ENCODE assay signal across 20 cellular contexts in the genomic region with DNA sequence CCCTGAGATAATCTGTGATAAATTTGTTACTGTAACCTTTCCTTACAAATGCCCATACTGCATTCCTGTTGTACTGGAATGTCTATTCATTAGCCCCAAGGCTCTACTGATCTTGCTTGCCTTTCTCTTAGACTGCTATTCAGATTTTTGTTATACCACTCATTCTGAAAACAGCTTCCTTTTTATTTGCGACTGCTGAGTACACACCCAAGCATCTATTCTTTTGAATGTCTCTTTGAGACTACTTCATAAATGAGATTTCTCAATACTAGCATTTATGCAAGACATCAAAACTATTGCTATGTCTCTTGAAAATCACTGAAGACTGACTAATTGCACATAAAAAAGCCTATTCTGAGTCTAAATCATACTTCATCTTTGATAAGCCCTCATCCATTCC. TPM values are rescaled to one million over a fixed set of nuclear protein-coding genes. Genes with fewer than 3 reads are reported as not detected.
A peak's percentile ranks its signal among the peaks of the same experiment; 100 is the strongest.
DNase-seq lines count a peak whose midpoint lies in the region; ATAC-seq and TF ChIP-seq lines count a peak whose summit lies in the region.
"Had no signal": no experiment of that assay in that cellular context is flagged by ENCODE, and none has a peak within 500 bp of the region (broad histone marks: within the 10 kb centered on the region; RNA-seq: fewer than 3 reads in every experiment).

No MANE protein-coding gene starts in this region.

- H3K27ac Mint-ChIP-seq in chondrocyte (ENCODE audit: unreplicated experiment), result peak overlapping the region; percentile 20
- H3K27ac Mint-ChIP-seq in mesothelial cell of epicardium, result peak overlapping the region; percentile 39
- no peak overlapping the region for H3K27ac Mint-ChIP-seq in effector memory CD8-positive, alpha-beta T cell
- no peak overlapping the region for H3K27ac Mint-ChIP-seq in endothelial cell (ENCODE audit: unreplicated experiment)
- H3K27ac Mint-ChIP-seq: activated CD8-positive, alpha-beta T cell treated with anti-CD3 and anti-CD28 coated beads for 36 hours; CD4-positive, alpha-beta T cell; naive thymus-derived CD8-positive, alpha-beta T cell; stimulated activated memory B cell treated with anti-CD40 and anti-IgM and Interleukin-4, amounts not matched to agents 10 μg/mL and 1 μg/mL and 100 μg/mL, for 72 hours had no signal

- H3K4me1 Mint-ChIP-seq in chondrocyte (ENCODE audit: low read depth), result peaks cover 14% of the 10 kb centered on the region
- peaks cover 23% of the 10 kb centered on the region for H3K4me1 Mint-ChIP-seq in mesothelial cell of epicardium
- peaks cover 37 to 61% of the 10 kb centered on the region in 2 donors for H3K4me1 Mint-ChIP-seq in effector memory CD8-positive, alpha-beta T cell (ENCODE audit: low read depth in 2 of 2)
- peaks cover 4% of the 10 kb centered on the region for H3K4me1 Mint-ChIP-seq in endothelial cell (ENCODE audit: unreplicated experiment)

- H3K4me3 Mint-ChIP-seq in chondrocyte (ENCODE audit: unreplicated experiment), result no peak overlapping the region
- H3K4me3 Mint-ChIP-seq in mesothelial cell of epicardium, result no peak overlapping the region
- H3K4me3 Mint-ChIP-seq in effector memory CD8-positive, alpha-beta T cell, result no peak overlapping the region
- no peak overlapping the region for H3K4me3 Mint-ChIP-seq in endothelial cell (ENCODE audit: unreplicated experiment)
- H3K4me3 Mint-ChIP-seq: activated CD8-positive, alpha-beta T cell treated with anti-CD3 and anti-CD28 coated beads for 36 hours; CD4-positive, alpha-beta T cell; naive thymus-derived CD8-positive, alpha-beta T cell; stimulated activated memory B cell treated with anti-CD40 and anti-IgM and Interleukin-4, amounts not matched to agents 10 μg/mL and 1 μg/mL and 100 μg/mL, for 72 hours had no signal

- intact Hi-C loops in posterior vena cava (cut with DNase I), result no loop called here

- no peaks in the 10 kb centered on the region for H3K36me3 Mint-ChIP-seq in chondrocyte (ENCODE audit: low read depth)
- peaks cover 14% of the 10 kb centered on the region for H3K36me3 Mint-ChIP-seq in mesothelial cell of epicardium
- H3K36me3 Mint-ChIP-seq in effector memory CD8-positive, alpha-beta T cell (ENCODE audit: insufficient read depth), result peaks cover 2% of the 10 kb centered on the region
- no peaks in the 10 kb centered on the region for H3K36me3 Mint-ChIP-seq in endothelial cell (ENCODE audit: low read depth, unreplicated experiment)

- DNase-seq in CD1c-positive myeloid dendritic cell (ENCODE audit: extremely low spot score) (peak; percentile 11), LHCN-M2 (ENCODE audit: low read depth) (peak; percentile 19), chondrocyte (ENCODE audit: low spot score) (no peak), mesothelial cell of epicardium (ENCODE audit: low spot score in 2 of 2, unreplicated experiment in 2 of 2) (no peak), endothelial cell (ENCODE audit: low spot score) (no peak), posterior vena cava (ENCODE audit: low spot score) (no peak)
- no peak for DNase-seq in effector memory CD8-positive, alpha-beta T cell
- DNase-seq: activated CD8-positive, alpha-beta T cell treated with anti-CD3 and anti-CD28 coated beads for 36 hours; activated effector memory CD4-positive, alpha-beta T cell treated with Interleukin-2 at 50 U/mL for 16 hours; CD4-positive, alpha-beta T cell; GDM1; H7; naive thymus-derived CD8-positive, alpha-beta T cell; NCI-H2081 treated with DMSO at 0.1 percent for 48 hours; NCI-H774; SHP77 treated with DMSO at 0.1 percent for 48 hours had no signal

- H3K9me3 Mint-ChIP-seq in chondrocyte (ENCODE audit: low read depth), result no peaks in the 10 kb centered on the region
- peaks cover 9% of the 10 kb centered on the region for H3K9me3 Mint-ChIP-seq in mesothelial cell of epicardium
- no peaks in the 10 kb centered on the region for H3K9me3 Mint-ChIP-seq in effector memory CD8-positive, alpha-beta T cell
- no peaks in the 10 kb centered on the region for H3K9me3 Mint-ChIP-seq in endothelial cell (ENCODE audit: unreplicated experiment)
- H3K9me3 Mint-ChIP-seq: CD4-positive, alpha-beta T cell; stimulated activated memory B cell treated with anti-CD40 and anti-IgM and Interleukin-4, amounts not matched to agents 10 μg/mL and 1 μg/mL and 100 μg/mL, for 72 hours had no signal

- no peak for ATAC-seq in effector memory CD8-positive, alpha-beta T cell (replicated peaks)
- ATAC-seq in GM21515 (IDR thresholded peaks at IDR 0.05; ENCODE audit: unreplicated experiment), result no peak
- ATAC-seq: activated CD8-positive, alpha-beta T cell treated with anti-CD3 and anti-CD28 coated beads for 36 hours; left lobe of liver; naive thymus-derived CD8-positive, alpha-beta T cell; sciatic nerve; stimulated activated memory B cell treated with anti-CD40 and anti-IgM and Interleukin-4, amounts not matched to agents 10 μg/mL and 1 μg/mL and 100 μg/mL, for 72 hours had no signal

- no peaks in the 10 kb centered on the region for H3K27me3 Mint-ChIP-seq in chondrocyte (ENCODE audit: low read depth)
- H3K27me3 Mint-ChIP-seq in mesothelial cell of epicardium (ENCODE audit: low read depth), result no peaks in the 10 kb centered on the region
- H3K27me3 Mint-ChIP-seq in effector memory CD8-positive, alpha-beta T cell, result no peaks in the 10 kb centered on the region
- peaks cover 2% of the 10 kb centered on the region for H3K27me3 Mint-ChIP-seq in endothelial cell (ENCODE audit: unreplicated experiment)
- H3K27me3 Mint-ChIP-seq: activated CD8-positive, alpha-beta T cell treated with anti-CD3 and anti-CD28 coated beads for 36 hours; CD4-positive, alpha-beta T cell; naive thymus-derived CD8-positive, alpha-beta T cell; stimulated activated memory B cell treated with anti-CD40 and anti-IgM and Interleukin-4, amounts not matched to agents 10 μg/mL and 1 μg/mL and 100 μg/mL, for 72 hours had no signal

- TF ChIP-seq CTCF in chondrocyte (IDR thresholded peaks at IDR 0.05) (no peak), mesothelial cell of epicardium (IDR thresholded peaks at IDR 0.05; ENCODE audit: unreplicated experiment) (no peak), endothelial cell (IDR thresholded peaks at IDR 0.05; ENCODE audit: unreplicated experiment) (no peak)

RNA-seq across cellular contexts. Expression of gene DENND1B, which starts 38.6 kb away (rescaled TPM):
- total RNA-seq in LHCN-M2 (2014; rRNA removed) (4.5 and 6.5 TPM in 2 replicates), chondrocyte (8.8 to 14.8 TPM (median 10.9 TPM) in 3 replicates), mesothelial cell of epicardium (23.1 to 27.9 TPM (median 27.9 TPM) in 3 replicates), endothelial cell (ENCODE audit: unreplicated experiment) (7.5 TPM), posterior vena cava (10 to 100 TPM; 13.8 to 17.2 TPM)
- polyA plus RNA-seq in LHCN-M2 (2012), result 1.2 TPM

Comparison
In these comparisons a context has a peak if more than half of its experiments do, and no peak if none do; other contexts are left out.
1. DNase-seq: peak in CD1c-positive myeloid dendritic cell (single experiment) and LHCN-M2 (single experiment); none in chondrocyte (single experiment), mesothelial cell of epicardium (0 of 2), effector memory CD8-positive, alpha-beta T cell (0 of 3), endothelial cell (single experiment) and posterior vena cava (single experiment).
2. H3K27ac Mint-ChIP-seq: peak in chondrocyte (single experiment) and mesothelial cell of epicardium (single experiment); none in effector memory CD8-positive, alpha-beta T cell (0 of 2) and endothelial cell (single experiment).